15 cellular contexts compared by ENCODE assay signal in genomic region chr4:140513765-140514164, GRCh38. TPM values are rescaled to one million over a fixed set of nuclear protein-coding genes. Genes with fewer than 3 reads are reported as not detected.
"Had no signal": no experiment of that assay in that cellular context is flagged by ENCODE, and none has a peak within 500 bp of the region (broad histone marks: within the 10 kb centered on the region; RNA-seq: fewer than 3 reads in every experiment).

No MANE protein-coding gene starts in this region.

RNA-seq across cellular contexts. Expression of gene MGAT4D, which starts 15.7 kb away (rescaled TPM):
- total RNA-seq: stomach, subcutaneous adipose tissue, suprapubic skin, temporal lobe, thoracic aorta, thyroid gland, transverse colon, upper lobe of right lung, ureter, urinary bladder, uterus, vagina had no signal
- polyA plus RNA-seq: stomach, thymus, urinary bladder had no signal

RNA-seq across cellular contexts. Expression of gene UCP1, which starts 55.0 kb away (rescaled TPM):
- total RNA-seq: subcutaneous adipose tissue, suprapubic skin, thoracic aorta, thyroid gland, tibial nerve, transverse colon, upper lobe of left lung, upper lobe of right lung, ureter, urinary bladder, uterus, vagina had no signal
- polyA plus RNA-seq: stomach, urinary bladder had no signal
